ENCODE assay signal across 21 cellular contexts in genomic region chr15:87896926-87897325, GRCh38.
"Had no signal": no experiment of that assay in that cellular context is flagged by ENCODE, and none has a peak within 500 bp of the region (broad histone marks: within the 10 kb centered on the region; RNA-seq: fewer than 3 reads in every experiment).

No MANE protein-coding gene starts in this region.

- H3K4me1 Mint-ChIP-seq: activated naive CD4-positive, alpha-beta T cell treated with anti-CD3 and anti-CD28 coated beads, Interleukin-2, amount 50 U/mL, for 24 hours had no signal

- H3K4me3 Mint-ChIP-seq: activated CD8-positive, alpha-beta T cell treated with anti-CD3 and anti-CD28 coated beads for 36 hours; activated naive CD4-positive, alpha-beta T cell treated with anti-CD3 and anti-CD28 coated beads, Interleukin-2, amount 50 U/mL, for 24 hours had no signal

- H3K27me3 Mint-ChIP-seq: activated CD8-positive, alpha-beta T cell treated with anti-CD3 and anti-CD28 coated beads for 36 hours had no signal

- H3K4me3 ChIP-seq: ascending aorta, body of pancreas, K562 had no signal

- H3K36me3 Mint-ChIP-seq: activated naive CD4-positive, alpha-beta T cell treated with anti-CD3 and anti-CD28 coated beads, Interleukin-2, amount 50 U/mL, for 24 hours had no signal

- H3K27ac Mint-ChIP-seq: activated CD8-positive, alpha-beta T cell treated with anti-CD3 and anti-CD28 coated beads for 36 hours; activated naive CD4-positive, alpha-beta T cell treated with anti-CD3 and anti-CD28 coated beads, Interleukin-2, amount 50 U/mL, for 24 hours had no signal

- H3K9me3 ChIP-seq: ascending aorta, body of pancreas, SK-N-SH had no signal

- H3K4me1 ChIP-seq: body of pancreas had no signal

- H3K27me3 ChIP-seq: ascending aorta, body of pancreas had no signal

- H3K27ac ChIP-seq: ascending aorta, body of pancreas, VCaP had no signal

- ATAC-seq: activated CD8-positive, alpha-beta T cell treated with anti-CD3 and anti-CD28 coated beads for 36 hours; body of pancreas; K562 had no signal

- H3K9me3 Mint-ChIP-seq: activated CD8-positive, alpha-beta T cell treated with anti-CD3 and anti-CD28 coated beads for 36 hours; activated naive CD4-positive, alpha-beta T cell treated with anti-CD3 and anti-CD28 coated beads, Interleukin-2, amount 50 U/mL, for 24 hours had no signal

- H3K36me3 ChIP-seq: ascending aorta had no signal

- DNase-seq: activated CD4-positive, alpha-beta T cell treated with anti-CD3 and anti-CD28 coated beads, Interleukin-2, amount 50 U/mL, for 1 hour; activated CD4-positive, CD25-positive, alpha-beta regulatory T cell; activated CD8-positive, alpha-beta memory T cell treated with anti-CD3 and anti-CD28 coated beads, Interleukin-2, amount 50 U/mL, for 48 hours; activated CD8-positive, alpha-beta T cell treated with anti-CD3 and anti-CD28 coated beads for 36 hours; activated T-cell treated with anti-CD3 and anti-CD28 coated beads, Interleukin-2, amount 50 U/mL, for 1 hour; body of pancreas; Karpas-422; NCI-H1105 treated with DMSO at 0.1 percent for 48 hours; NCI-H1436 treated with DMSO at 0.1 percent for 48 hours; NCI-H187; NCI-H2107; NCI-H2171 treated with DMSO at 0.1 percent for 48 hours; NCI-H226; NCI-H526; NCI-H774; SK-N-SH; T-helper 1 cell had no signal
